In genomic region chr3:111874177-111874820, GRCh38 we compare ENCODE assay signal across 1 cellular context.
TF ChIP-seq lines count a peak whose summit lies in the region.

No MANE protein-coding gene starts in this region.

TF ChIP-seq in HepG2, 621 proteins besides CTCF, POLR2A, EP300 and RAD21:
- TF ChIP-seq ZNF850 (CRISPR knock-in tag; conservative IDR thresholded peaks at IDR 0.05) (no peak), ZNF790 (CRISPR knock-in tag; IDR thresholded peaks at IDR 0.05; ENCODE audit: borderline replicate concordance) (no peak), ZNF274 (CRISPR knock-in tag; IDR thresholded peaks at IDR 0.05) (no peak), PHF20 (CRISPR knock-in tag; IDR thresholded peaks at IDR 0.05) (no peak), ZNF350 (CRISPR knock-in tag; IDR thresholded peaks at IDR 0.05; ENCODE audit: borderline replicate concordance, low read depth) (no peak), ZNF383 (CRISPR knock-in tag; IDR thresholded peaks at IDR 0.05; ENCODE audit: borderline replicate concordance) (no peak), ZNF709 (CRISPR knock-in tag; IDR thresholded peaks at IDR 0.05) (no peak), RFXANK (CRISPR knock-in tag; IDR thresholded peaks at IDR 0.05) (no peak), GZF1 (CRISPR knock-in tag; IDR thresholded peaks at IDR 0.05) (no peak), NR2C2 (CRISPR knock-in tag; IDR thresholded peaks at IDR 0.05; ENCODE audit: borderline replicate concordance) (no peak), ARNT2 (CRISPR knock-in tag; IDR thresholded peaks at IDR 0.05; ENCODE audit: low read depth) (no peak), TCF7 (IDR thresholded peaks at IDR 0.05; ENCODE audit: low read depth) (no peak)
- TF ChIP-seq, protein P1, sequence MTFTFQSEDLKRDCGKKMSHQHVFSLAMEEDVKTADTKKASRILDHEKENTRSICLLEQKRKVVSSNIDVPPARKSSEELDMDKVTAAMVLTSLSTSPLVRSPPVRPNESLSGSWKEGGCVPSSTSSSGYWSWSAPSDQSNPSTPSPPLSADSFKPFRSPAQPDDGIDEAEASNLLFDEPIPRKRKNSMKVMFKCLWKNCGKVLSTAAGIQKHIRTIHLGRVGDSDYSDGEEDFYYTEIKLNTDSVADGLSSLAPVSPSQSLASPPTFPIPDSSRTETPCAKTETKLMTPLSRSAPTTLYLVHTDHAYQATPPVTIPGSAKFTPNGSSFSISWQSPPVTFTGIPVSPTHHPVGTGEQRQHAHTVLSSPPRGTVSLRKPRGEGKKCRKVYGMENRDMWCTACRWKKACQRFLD (CRISPR knock-in tag; IDR thresholded peaks at IDR 0.05; ENCODE audit: borderline replicate concordance), result no peak
- TF ChIP-seq, protein P2, sequence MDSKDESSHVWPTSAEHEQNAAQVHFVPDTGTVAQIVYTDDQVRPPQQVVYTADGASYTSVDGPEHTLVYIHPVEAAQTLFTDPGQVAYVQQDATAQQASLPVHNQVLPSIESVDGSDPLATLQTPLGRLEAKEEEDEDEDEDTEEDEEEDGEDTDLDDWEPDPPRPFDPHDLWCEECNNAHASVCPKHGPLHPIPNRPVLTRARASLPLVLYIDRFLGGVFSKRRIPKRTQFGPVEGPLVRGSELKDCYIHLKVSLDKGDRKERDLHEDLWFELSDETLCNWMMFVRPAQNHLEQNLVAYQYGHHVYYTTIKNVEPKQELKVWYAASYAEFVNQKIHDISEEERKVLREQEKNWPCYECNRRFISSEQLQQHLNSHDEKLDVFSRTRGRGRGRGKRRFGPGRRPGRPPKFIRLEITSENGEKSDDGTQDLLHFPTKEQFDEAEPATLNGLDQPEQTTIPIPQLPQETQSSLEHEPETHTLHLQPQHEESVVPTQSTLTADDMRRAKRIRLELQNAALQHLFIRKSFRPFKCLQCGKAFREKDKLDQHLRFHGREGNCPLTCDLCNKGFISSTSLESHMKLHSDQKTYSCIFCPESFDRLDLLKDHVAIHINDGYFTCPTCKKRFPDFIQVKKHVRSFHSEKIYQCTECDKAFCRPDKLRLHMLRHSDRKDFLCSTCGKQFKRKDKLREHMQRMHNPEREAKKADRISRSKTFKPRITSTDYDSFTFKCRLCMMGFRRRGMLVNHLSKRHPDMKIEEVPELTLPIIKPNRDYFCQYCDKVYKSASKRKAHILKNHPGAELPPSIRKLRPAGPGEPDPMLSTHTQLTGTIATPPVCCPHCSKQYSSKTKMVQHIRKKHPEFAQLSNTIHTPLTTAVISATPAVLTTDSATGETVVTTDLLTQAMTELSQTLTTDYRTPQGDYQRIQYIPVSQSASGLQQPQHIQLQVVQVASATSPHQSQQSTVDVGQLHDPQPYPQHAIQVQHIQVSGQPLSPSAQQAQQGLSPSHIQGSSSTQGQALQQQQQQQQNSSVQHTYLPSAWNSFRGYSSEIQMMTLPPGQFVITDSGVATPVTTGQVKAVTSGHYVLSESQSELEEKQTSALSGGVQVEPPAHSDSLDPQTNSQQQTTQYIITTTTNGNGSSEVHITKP (CRISPR knock-in tag; IDR thresholded peaks at IDR 0.05; ENCODE audit: low read depth), result no peak
- TF ChIP-seq, protein P3, sequence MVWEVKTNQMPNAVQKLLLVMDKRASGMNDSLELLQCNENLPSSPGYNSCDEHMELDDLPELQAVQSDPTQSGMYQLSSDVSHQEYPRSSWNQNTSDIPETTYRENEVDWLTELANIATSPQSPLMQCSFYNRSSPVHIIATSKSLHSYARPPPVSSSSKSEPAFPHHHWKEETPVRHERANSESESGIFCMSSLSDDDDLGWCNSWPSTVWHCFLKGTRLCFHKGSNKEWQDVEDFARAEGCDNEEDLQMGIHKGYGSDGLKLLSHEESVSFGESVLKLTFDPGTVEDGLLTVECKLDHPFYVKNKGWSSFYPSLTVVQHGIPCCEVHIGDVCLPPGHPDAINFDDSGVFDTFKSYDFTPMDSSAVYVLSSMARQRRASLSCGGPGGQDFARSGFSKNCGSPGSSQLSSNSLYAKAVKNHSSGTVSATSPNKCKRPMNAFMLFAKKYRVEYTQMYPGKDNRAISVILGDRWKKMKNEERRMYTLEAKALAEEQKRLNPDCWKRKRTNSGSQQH (CRISPR knock-in tag; IDR thresholded peaks at IDR 0.05; ENCODE audit: low read depth), result no peak
